20 cellular contexts compared by ENCODE assay signal in genomic region chr1:7422966-7423365, GRCh38.
"Had no signal": no experiment of that assay in that cellular context is flagged by ENCODE, and none has a peak within 500 bp of the region (broad histone marks: within the 10 kb centered on the region; RNA-seq: fewer than 3 reads in every experiment).

No MANE protein-coding gene starts in this region.

- H3K27me3 Mint-ChIP-seq: activated naive CD8-positive, alpha-beta T cell treated with anti-CD3 and anti-CD28 coated beads, Interleukin-2, amount 10 ng/mL, durations not matched to agents 7 days and 5 days had no signal

- FAIRE-seq: endometrium, TTC549 had no signal

- H3K4me1 ChIP-seq: breast epithelium, testis had no signal

- H3K27ac ChIP-seq: breast epithelium, neutrophil, testis, vagina had no signal

- H3K36me3 ChIP-seq: breast epithelium, neutrophil, vagina had no signal

- H3K36me3 Mint-ChIP-seq: activated naive CD8-positive, alpha-beta T cell treated with anti-CD3 and anti-CD28 coated beads, Interleukin-2, amount 10 ng/mL, durations not matched to agents 7 days and 5 days had no signal

- H3K4me3 ChIP-seq: breast epithelium, lung, mucosa of descending colon, testis, vagina had no signal

- H3K27me3 ChIP-seq: breast epithelium, neutrophil, testis, vagina had no signal

- DNase-seq: activated CD4-positive, alpha-beta T cell treated with anti-CD3 and anti-CD28 coated beads, Interleukin-2, amount 50 U/mL, for 4 hours; activated gamma-delta T cell treated with Interleukin-2 at 50 U/mL for 16 hours; activated T-cell treated with anti-CD3 and anti-CD28 coated beads, Interleukin-2, amount 50 U/mL, for 4 hours; anterior cingulate cortex; hypothalamus; stimulated activated CD4-positive, alpha-beta T cell treated with anti-CD3 and anti-CD28 coated beads, Interleukin-2, amount 100 ng/mL, for 48 hours; stimulated activated naive CD8-positive, alpha-beta T cell treated with anti-CD3 and anti-CD28 coated beads, Interleukin-15, Interleukin-2, amounts not matched to agents 100 U/mL and 50 U/mL, for 24 hours; T-helper 17 cell; testis had no signal

- H3K4me3 Mint-ChIP-seq: activated naive CD8-positive, alpha-beta T cell treated with anti-CD3 and anti-CD28 coated beads, Interleukin-2, amount 10 ng/mL, durations not matched to agents 7 days and 5 days; activated T-cell treated with anti-CD3 and anti-CD28 coated beads, Interleukin-2, amount 50 U/mL, for 4 hours; naive thymus-derived CD8-positive, alpha-beta T cell; T-helper 17 cell had no signal

- H3K27ac Mint-ChIP-seq: activated naive CD8-positive, alpha-beta T cell treated with anti-CD3 and anti-CD28 coated beads, Interleukin-2, amount 10 ng/mL, durations not matched to agents 7 days and 5 days; naive thymus-derived CD8-positive, alpha-beta T cell; progenitor cell of endocrine pancreas; T-helper 17 cell had no signal

- H3K4me1 Mint-ChIP-seq: activated naive CD8-positive, alpha-beta T cell treated with anti-CD3 and anti-CD28 coated beads, Interleukin-2, amount 10 ng/mL, durations not matched to agents 7 days and 5 days; T-helper 17 cell had no signal

- ATAC-seq: activated T-cell treated with anti-CD3 and anti-CD28 coated beads, Interleukin-2, amount 50 U/mL, for 4 hours; esophagus mucosa; mucosa of descending colon; naive thymus-derived CD8-positive, alpha-beta T cell; stimulated activated naive CD8-positive, alpha-beta T cell treated with anti-CD3 and anti-CD28 coated beads, Interleukin-15, Interleukin-2, amounts not matched to agents 100 U/mL and 50 U/mL, for 24 hours; T-helper 17 cell had no signal

- H3K9me3 ChIP-seq: mucosa of descending colon, neutrophil, testis, vagina had no signal
